ENCODE assay signal across 7 cellular contexts in genomic region chr1:6951536-6951935, GRCh38.
"Had no signal": no experiment of that assay in that cellular context is flagged by ENCODE, and none has a peak within 500 bp of the region (broad histone marks: within the 10 kb centered on the region; RNA-seq: fewer than 3 reads in every experiment).

No MANE protein-coding gene starts in this region.

- H3K27ac ChIP-seq: HL-60 had no signal

- H2AFZ ChIP-seq: GM23338 had no signal

- FAIRE-seq: K562 had no signal

- H3K4me3 ChIP-seq: GM23338, K562 had no signal

- H3K4me2 ChIP-seq: GM23338 had no signal

- ATAC-seq: GM23338, K562 had no signal

- DNase-seq: H9, HCEC 1CT, IMR-90, KG1 had no signal
